Comparison of ENCODE assay signal across 9 cellular contexts in the genomic region with DNA sequence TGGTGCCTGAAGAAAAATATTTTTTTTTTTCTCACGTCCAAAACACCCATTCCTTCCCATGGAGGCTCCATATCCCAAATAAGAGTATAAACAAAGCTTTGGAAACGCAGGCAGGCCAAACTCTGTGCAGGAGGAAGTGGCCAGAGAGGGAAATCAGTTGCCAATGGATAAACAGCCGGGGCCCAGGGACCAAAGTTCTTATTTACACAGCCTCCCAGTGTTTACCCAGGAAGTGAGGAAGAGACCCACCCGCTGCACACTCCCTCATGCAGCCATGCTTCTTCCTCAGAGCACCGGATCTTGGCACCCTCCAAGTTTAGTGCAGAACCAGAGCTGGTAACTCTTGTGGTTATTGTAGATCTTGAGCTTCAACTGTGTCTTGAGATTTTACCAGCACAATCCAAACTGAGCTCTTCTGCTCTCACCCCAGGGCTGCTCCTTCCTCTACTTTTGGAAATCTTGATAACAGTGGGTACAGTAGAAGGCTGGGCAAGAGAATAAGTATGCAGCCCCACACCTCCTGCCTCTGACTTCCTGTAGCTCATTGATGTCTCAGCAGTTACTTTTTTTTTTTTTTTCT. TPM values are rescaled to one million over a fixed set of nuclear protein-coding genes. Genes with fewer than 3 reads are reported as not detected.
DNase-seq lines count a peak whose midpoint lies in the region; ATAC-seq and TF ChIP-seq lines count a peak whose summit lies in the region.
"Had no signal": no experiment of that assay in that cellular context is flagged by ENCODE, and none has a peak within 500 bp of the region (broad histone marks: within the 10 kb centered on the region; RNA-seq: fewer than 3 reads in every experiment).

No MANE protein-coding gene starts in this region.

- no peak overlapping the region for H3K4me3 Mint-ChIP-seq in activated naive CD8-positive, alpha-beta T cell treated with anti-CD3 and anti-CD28 coated beads, Interleukin-2, amount 50 U/mL, for 24 hours
- no peak overlapping the region for H3K4me3 Mint-ChIP-seq in mesothelial cell of epicardium

- H3F3A ChIP-seq in OCI-LY1 (ENCODE audit: insufficient read depth, low read length) = 0 out of 2 replicates have a peak, but pooled peaks cover 5% of the 10 kb centered on the region

- H3K27me3 Mint-ChIP-seq in activated naive CD8-positive, alpha-beta T cell treated with anti-CD3 and anti-CD28 coated beads, Interleukin-2, amount 50 U/mL, for 24 hours = no peaks in the 10 kb centered on the region
- H3K27me3 Mint-ChIP-seq in mesothelial cell of epicardium (ENCODE audit: low read depth) = no peaks in the 10 kb centered on the region

- H2AFZ ChIP-seq in OCI-LY1 (ENCODE audit: low read length) = no peak overlapping the region

- no peaks in the 10 kb centered on the region for H4K20me1 ChIP-seq in OCI-LY1 (ENCODE audit: insufficient read depth, low read length)

- peak overlapping the region; percentile 62; the same call in 1 of the 2 replicates for H3K4me2 ChIP-seq in OCI-LY1 (ENCODE audit: low read length)

- no peak overlapping the region for H3K4me3 ChIP-seq in OCI-LY1 (ENCODE audit: low read depth, low read length, poor library complexity, severe bottlenecking)
- H3K4me3 ChIP-seq in neutrophil (ENCODE audit: low read depth in 1 of 2, low read length in 1 of 2) = no peak overlapping the region

- no peaks in the 10 kb centered on the region for H3K9me2 ChIP-seq in OCI-LY1 (ENCODE audit: low read depth, low read length)

- DNase-seq in Daoy (ENCODE audit: low read depth) (peak; percentile 48), mesothelial cell of epicardium (ENCODE audit: low spot score in 2 of 2, unreplicated experiment in 2 of 2) (no peak)
- DNase-seq in activated naive CD8-positive, alpha-beta T cell treated with anti-CD3 and anti-CD28 coated beads, Interleukin-2, amount 50 U/mL, for 24 hours = no peak
- no peak for DNase-seq in effector CD4-positive, alpha-beta T cell
- DNase-seq: activated CD8-positive, alpha-beta memory T cell treated with anti-CD3 and anti-CD28 coated beads, Interleukin-2, amount 50 U/mL, for 48 hours; KG1 had no signal

- H3K9ac ChIP-seq in OCI-LY1 (ENCODE audit: low read length) = peak overlapping the region; percentile 35; the same call in 1 of the 2 replicates

- peaks cover 36% of the 10 kb centered on the region for H3K4me1 Mint-ChIP-seq in activated naive CD8-positive, alpha-beta T cell treated with anti-CD3 and anti-CD28 coated beads, Interleukin-2, amount 50 U/mL, for 24 hours
- H3K4me1 Mint-ChIP-seq in mesothelial cell of epicardium = no peaks in the 10 kb centered on the region

- H3K4me1 ChIP-seq in OCI-LY1 (ENCODE audit: insufficient read depth, low read length, severe bottlenecking) (peaks cover 58% of the 10 kb centered on the region), neutrophil (ENCODE audit: control insufficient read depth in 1 of 2, insufficient read depth in 1 of 2, low read depth in 1 of 2, low read length in 1 of 2) (no peaks in the 10 kb centered on the region)

- H3K79me2 ChIP-seq in OCI-LY1 (ENCODE audit: insufficient read depth, low read length) = no peaks in the 10 kb centered on the region

- H3K9me3 ChIP-seq in OCI-LY1 (ENCODE audit: low read length) (no peaks in the 10 kb centered on the region), neutrophil (no peaks in the 10 kb centered on the region)

- no peak for TF ChIP-seq CTCF in OCI-LY1 (IDR thresholded peaks at IDR 0.05; ENCODE audit: low read length)
- TF ChIP-seq CTCF in neutrophil (IDR thresholded peaks at IDR 0.05) = no peak
- no peak for TF ChIP-seq CTCF in mesothelial cell of epicardium (IDR thresholded peaks at IDR 0.05; ENCODE audit: unreplicated experiment)

- H3K27me3 ChIP-seq in OCI-LY1 (ENCODE audit: insufficient read depth, low read length) (no peaks in the 10 kb centered on the region), neutrophil (no peaks in the 10 kb centered on the region)

- peak; percentile 35 for ATAC-seq in activated naive CD8-positive, alpha-beta T cell treated with anti-CD3 and anti-CD28 coated beads, Interleukin-2, amount 50 U/mL, for 24 hours
- ATAC-seq in HG02623 (IDR thresholded peaks at IDR 0.05; ENCODE audit: unreplicated experiment) = no peak

- H3K27ac Mint-ChIP-seq in activated naive CD8-positive, alpha-beta T cell treated with anti-CD3 and anti-CD28 coated beads, Interleukin-2, amount 50 U/mL, for 24 hours = peak overlapping the region; percentile 82
- no peak overlapping the region for H3K27ac Mint-ChIP-seq in mesothelial cell of epicardium

- H3K27ac ChIP-seq in OCI-LY1 (ENCODE audit: low read depth, low read length, poor library complexity, severe bottlenecking) (peak overlapping the region; percentile 92), neutrophil (peak overlapping the region; percentile 23)

- H3K36me3 ChIP-seq in OCI-LY1 (ENCODE audit: insufficient read depth, low read length) (peaks cover 93% of the 10 kb centered on the region), neutrophil (peaks cover 76% of the 10 kb centered on the region)

- H3K9me3 Mint-ChIP-seq in activated naive CD8-positive, alpha-beta T cell treated with anti-CD3 and anti-CD28 coated beads, Interleukin-2, amount 50 U/mL, for 24 hours = no peaks in the 10 kb centered on the region
- no peaks in the 10 kb centered on the region for H3K9me3 Mint-ChIP-seq in mesothelial cell of epicardium

- peaks cover 36% of the 10 kb centered on the region for H3K36me3 Mint-ChIP-seq in activated naive CD8-positive, alpha-beta T cell treated with anti-CD3 and anti-CD28 coated beads, Interleukin-2, amount 50 U/mL, for 24 hours (ENCODE audit: low read depth)
- H3K36me3 Mint-ChIP-seq in mesothelial cell of epicardium = peaks cover 20% of the 10 kb centered on the region

RNA-seq across cellular contexts. Expression of gene MARCKSL1, which starts 14.2 kb away (rescaled TPM):
- total RNA-seq in Daoy (2014; rRNA removed; shearing (Covaris generic)) = 132 and 151 TPM in 2 replicates
- 487 to 496 TPM (median 495 TPM) in 3 replicates for total RNA-seq in mesothelial cell of epicardium

RNA-seq across cellular contexts. Expression of gene HDAC1, which starts 29.9 kb away (rescaled TPM):
- 96.9 and 122 TPM in 2 replicates for total RNA-seq in Daoy (2014; rRNA removed; shearing (Covaris generic))
- total RNA-seq in mesothelial cell of epicardium = 122 to 131 TPM (median 127 TPM) in 3 replicates

RNA-seq across cellular contexts. Expression of gene FAM229A, which starts 40.5 kb away (rescaled TPM):
- 0.48 and 2.7 TPM in 2 replicates for total RNA-seq in Daoy (2014; rRNA removed; shearing (Covaris generic))
- total RNA-seq in mesothelial cell of epicardium = 12.5 to 12.9 TPM (median 12.5 TPM) in 3 replicates

RNA-seq across cellular contexts. Expression of gene TSSK3, which starts 40.5 kb away (rescaled TPM):
- total RNA-seq in Daoy (2014; rRNA removed; shearing (Covaris generic)) = 1.9 TPM in 1 of 2 replicates, not detected in the other
- total RNA-seq in mesothelial cell of epicardium = 6.6 to 8.1 TPM (median 7.8 TPM) in 3 replicates
